9 cellular contexts compared by ENCODE assay signal in genomic region chr9:98794802-98795201, GRCh38. TPM values are rescaled to one million over a fixed set of nuclear protein-coding genes. Genes with fewer than 3 reads are reported as not detected.
A peak's percentile ranks its signal among the peaks of the same experiment; 100 is the strongest.
DNase-seq lines count a peak whose midpoint lies in the region; ATAC-seq and TF ChIP-seq lines count a peak whose summit lies in the region.
"Had no signal": no experiment of that assay in that cellular context is flagged by ENCODE, and none has a peak within 500 bp of the region (broad histone marks: within the 10 kb centered on the region; RNA-seq: fewer than 3 reads in every experiment).

No MANE protein-coding gene starts in this region.

- peaks cover 8% of the 10 kb centered on the region for H3K36me3 Mint-ChIP-seq in Calu3 (ENCODE audit: insufficient read depth, unreplicated experiment)
- peaks cover 5% of the 10 kb centered on the region for H3K36me3 Mint-ChIP-seq in effector memory CD8-positive, alpha-beta T cell (ENCODE audit: insufficient read depth)
- H3K36me3 Mint-ChIP-seq in nephron progenitor cell (ENCODE audit: low read depth): no peaks in the 10 kb centered on the region

- DNase-seq in Calu3: no peak
- DNase-seq in Karpas-422: no peak
- DNase-seq in effector memory CD8-positive, alpha-beta T cell: no peak
- no peak for DNase-seq in nephron progenitor cell
- DNase-seq: EL, GOT3 had no signal

- peaks cover 8% of the 10 kb centered on the region; the same call in 1 of the 2 replicates for H3K9me3 ChIP-seq in Karpas-422 (ENCODE audit: low read length)

- peak overlapping the region; percentile 92 for H3K4me3 ChIP-seq in Karpas-422 (ENCODE audit: low read length)

- H3K9me3 Mint-ChIP-seq in Calu3 (ENCODE audit: low read depth, unreplicated experiment) (no peaks in the 10 kb centered on the region), nephron progenitor cell (peaks cover 17% of the 10 kb centered on the region)
- H3K9me3 Mint-ChIP-seq in effector memory CD8-positive, alpha-beta T cell: no peaks in the 10 kb centered on the region

- H3K4me2 ChIP-seq in Karpas-422 (ENCODE audit: low read depth, low read length, poor library complexity, severe bottlenecking): peak overlapping the region; percentile 75

- intact Hi-C loops in Calu3 (cut with micrococcal nuclease; ENCODE audit: unreplicated experiment): no loop called here

- ATAC-seq in effector memory CD8-positive, alpha-beta T cell (replicated peaks): no peak
- ATAC-seq in HG03039 (IDR thresholded peaks at IDR 0.05; ENCODE audit: unreplicated experiment) (no peak), HG02759 (IDR thresholded peaks at IDR 0.05; ENCODE audit: unreplicated experiment) (no peak), HG03442 (IDR thresholded peaks at IDR 0.05; ENCODE audit: unreplicated experiment) (no peak)

- peaks cover 20% of the 10 kb centered on the region for H3K4me1 ChIP-seq in Karpas-422 (ENCODE audit: low read length)

- H4K20me1 ChIP-seq in Karpas-422 (ENCODE audit: insufficient read depth, low read depth, low read length): peaks cover 39% of the 10 kb centered on the region

- H3K27me3 Mint-ChIP-seq in Calu3 (ENCODE audit: unreplicated experiment) (no peaks in the 10 kb centered on the region), nephron progenitor cell (ENCODE audit: low read depth, poor library complexity) (peaks cover 23% of the 10 kb centered on the region)
- H3K27me3 Mint-ChIP-seq in effector memory CD8-positive, alpha-beta T cell: no peaks in the 10 kb centered on the region

- H3K36me3 ChIP-seq in Karpas-422 (ENCODE audit: insufficient read depth, low read length): peaks cover 4% of the 10 kb centered on the region; the same call in 1 of the 2 replicates

- H3K4me3 Mint-ChIP-seq in Calu3 (ENCODE audit: low read depth, unreplicated experiment) (peak overlapping the region; percentile 74), nephron progenitor cell (peak overlapping the region; percentile 82)
- H3K4me3 Mint-ChIP-seq in effector memory CD8-positive, alpha-beta T cell: peak overlapping the region; percentile 52 to 92

- H3K79me2 ChIP-seq in Karpas-422 (ENCODE audit: low read length): peaks cover 49% of the 10 kb centered on the region

- no TSS peak for BruUV-seq in Calu3 (replicated peaks; lab: Mats Ljungman, UMichigan)

- TF ChIP-seq CTCF in Calu3 (IDR thresholded peaks at IDR 0.05; ENCODE audit: unreplicated experiment) (no peak), nephron progenitor cell (IDR thresholded peaks at IDR 0.05) (no peak)

- H3K4me1 Mint-ChIP-seq in Calu3 (ENCODE audit: low read depth, unreplicated experiment) (peaks cover 41% of the 10 kb centered on the region), nephron progenitor cell (peaks cover 46% of the 10 kb centered on the region)
- peaks cover 20 to 29% of the 10 kb centered on the region in 2 donors for H3K4me1 Mint-ChIP-seq in effector memory CD8-positive, alpha-beta T cell (ENCODE audit: low read depth in 2 of 2)

- no peak overlapping the region for H3K27ac Mint-ChIP-seq in Calu3 (ENCODE audit: unreplicated experiment)
- H3K27ac Mint-ChIP-seq in effector memory CD8-positive, alpha-beta T cell: no peak overlapping the region
- H3K27ac Mint-ChIP-seq in nephron progenitor cell: no peak overlapping the region

- H3K9ac ChIP-seq in Karpas-422 (ENCODE audit: low read length): peak overlapping the region; percentile 84

- H3K27me3 ChIP-seq in Karpas-422 (ENCODE audit: low read length): no peaks in the 10 kb centered on the region

- no peaks in the 10 kb centered on the region for H3K9me2 ChIP-seq in Karpas-422 (replicated peaks; ENCODE audit: insufficient read depth, low read length)

- H3K27ac ChIP-seq in Karpas-422 (ENCODE audit: low read length): no peak overlapping the region

- CTCF ChIA-PET in Calu3 (lab: Charles Lee): interaction anchor here (1.0 kb wide), 1 partner anchor 19 kb away, joined by 6 read pairs; no protein-coding TSS in a partner anchor

- no peak overlapping the region for H2AFZ ChIP-seq in Karpas-422 (ENCODE audit: low read length)

RNA-seq across cellular contexts. Expression of gene ANKS6, which starts 1.6 kb away (rescaled TPM):
- total RNA-seq in Calu3 (2022): 31.5 and 32.2 TPM in 2 replicates
- total RNA-seq in Karpas-422 (2014; rRNA removed; shearing (Covaris generic); ENCODE audit: low replicate concordance): 18.0 and 26.4 TPM in 2 replicates

RNA-seq across cellular contexts. Expression of gene GALNT12, which starts 12.7 kb away (rescaled TPM):
- total RNA-seq in Calu3 (2022): 49.2 and 51.2 TPM in 2 replicates
- total RNA-seq in Karpas-422 (2014; rRNA removed; shearing (Covaris generic); ENCODE audit: low replicate concordance): 14.9 and 16.2 TPM in 2 replicates
